In the genomic region with DNA sequence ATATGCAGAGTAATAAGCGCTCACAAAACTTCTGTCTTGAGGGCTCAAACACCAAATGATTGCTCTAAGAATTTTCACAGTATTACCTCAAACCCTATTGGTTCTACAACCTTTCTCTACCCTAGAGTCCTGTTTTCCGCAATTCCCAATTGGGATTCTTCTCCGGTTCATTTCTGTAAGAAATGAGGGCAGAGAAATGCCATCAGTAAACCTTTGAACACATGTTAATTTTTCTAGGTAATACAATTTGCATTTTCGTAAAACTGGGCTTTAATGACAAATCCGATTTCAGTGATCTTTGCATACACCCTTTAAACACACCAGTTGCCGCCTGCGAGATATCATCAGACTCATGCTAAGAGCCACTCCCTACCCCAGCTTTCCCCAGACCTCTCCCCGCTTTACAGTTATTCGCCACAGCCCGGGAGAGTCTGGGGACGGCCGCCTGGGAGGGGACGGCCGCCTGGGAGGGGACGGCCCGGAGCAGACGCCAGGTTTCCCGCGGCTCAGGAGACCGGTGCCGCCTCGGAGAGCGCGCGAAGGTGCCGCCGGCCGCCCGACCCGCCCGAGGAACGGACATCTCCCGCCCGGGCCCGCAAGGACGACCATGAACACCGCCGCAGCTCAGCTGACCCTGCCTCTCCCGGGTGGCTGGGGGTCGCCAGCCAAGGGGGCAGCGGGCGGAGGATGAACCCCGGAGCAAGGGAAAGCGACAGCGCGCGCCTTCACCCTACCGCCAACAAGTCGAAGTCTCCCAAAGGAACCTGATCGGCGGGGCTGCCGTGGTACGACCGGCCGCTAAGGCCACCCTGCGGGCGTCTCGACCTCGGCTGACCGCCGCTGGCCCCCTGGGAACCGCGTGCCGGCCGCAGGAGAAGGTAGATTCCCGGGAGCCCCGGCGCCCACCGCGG, we compare ENCODE assay signal across 8 cellular contexts. TPM values are rescaled to one million over a fixed set of nuclear protein-coding genes. Genes with fewer than 3 reads are reported as not detected.
DNase-seq lines count a peak whose midpoint lies in the region; ATAC-seq, FAIRE-seq and TF ChIP-seq lines count a peak whose summit lies in the region.

No MANE protein-coding gene starts in this region.

- H3K27me3 Mint-ChIP-seq in activated naive CD4-positive, alpha-beta T cell treated with anti-CD3 and anti-CD28 coated beads, Interleukin-2, amount 10 ng/mL, durations not matched to agents 7 days and 5 days = no peaks in the 10 kb centered on the region

- H3K4me3 ChIP-seq in pancreas = peak overlapping the region; percentile 94 to 99 (median 96)

- no peaks in the 10 kb centered on the region for H3K9me3 Mint-ChIP-seq in activated naive CD4-positive, alpha-beta T cell treated with anti-CD3 and anti-CD28 coated beads, Interleukin-2, amount 10 ng/mL, durations not matched to agents 7 days and 5 days

- intact Hi-C loops in Right ventricle myocardium inferior (cut with DNase I) (loop anchor here (1.0 kb wide), 1 partner anchor 77 kb away; no protein-coding TSS in a partner anchor), pancreas (cut with DNase I) (no loop called here)

- WGBS in pancreas, 2 donors = 0% methylated on average over 60 to 70 of the region's 70 CpGs

- CTCF ChIA-PET in activated naive CD4-positive, alpha-beta T cell treated with anti-CD3 and anti-CD28 coated beads, Interleukin-2, amount 10 ng/mL, durations not matched to agents 7 days and 5 days (lab: Charles Lee) = interaction anchor here (1.7 kb wide), 1 partner anchor 33 kb away, joined by 7 read pairs; no protein-coding TSS in a partner anchor

- H3K36me3 Mint-ChIP-seq in activated naive CD4-positive, alpha-beta T cell treated with anti-CD3 and anti-CD28 coated beads, Interleukin-2, amount 10 ng/mL, durations not matched to agents 7 days and 5 days = peaks cover 9% of the 10 kb centered on the region

- no peaks in the 10 kb centered on the region for H3K27me3 ChIP-seq in pancreas

- H3K4me1 ChIP-seq in pancreas = peaks cover 0 to 16% (median 4%) of the 10 kb centered on the region in 3 donors

- FAIRE-seq in pancreas (lab: Jason Lieb, UNC) = no peak

- H3K4me1 Mint-ChIP-seq in activated naive CD4-positive, alpha-beta T cell treated with anti-CD3 and anti-CD28 coated beads, Interleukin-2, amount 10 ng/mL, durations not matched to agents 7 days and 5 days = peaks cover 58% of the 10 kb centered on the region

- H3K27ac Mint-ChIP-seq in activated naive CD4-positive, alpha-beta T cell treated with anti-CD3 and anti-CD28 coated beads, Interleukin-2, amount 10 ng/mL, durations not matched to agents 7 days and 5 days = peak overlapping the region; percentile 97

- no peaks in the 10 kb centered on the region for H3K36me3 ChIP-seq in pancreas

- DNase-seq in COLO668 (lab: John Stamatoyannopoulos, UW; ENCODE audit: unreplicated experiment) = peak; percentile 62
- DNase-seq in NCI-H526 treated with DMSO at 0.1 percent for 48 hours (lab: John Stamatoyannopoulos, UW) = peak; percentile 44
- peak; percentile 58 for DNase-seq in activated naive CD4-positive, alpha-beta T cell treated with anti-CD3 and anti-CD28 coated beads, Interleukin-2, amount 10 ng/mL, durations not matched to agents 7 days and 5 days
- no peak for DNase-seq in Right ventricle myocardium inferior (ENCODE audit: missing footprints)
- peak; percentile 41 to 83 (median 58) for DNase-seq in pancreas
- no peak for DNase-seq in hepatic stellate cell (ENCODE audit: low spot score)

- peak overlapping the region; percentile 82 for H3K4me3 Mint-ChIP-seq in activated naive CD4-positive, alpha-beta T cell treated with anti-CD3 and anti-CD28 coated beads, Interleukin-2, amount 10 ng/mL, durations not matched to agents 7 days and 5 days

- no peaks in the 10 kb centered on the region for H3K9me3 ChIP-seq in pancreas

- peak; percentile 34 for ATAC-seq in GM18873 (IDR thresholded peaks at IDR 0.05; ENCODE audit: low FRiP score, unreplicated experiment)
- ATAC-seq in HG03066 (IDR thresholded peaks at IDR 0.05; ENCODE audit: low read depth, unreplicated experiment) = peak; percentile 28
- peak; percentile 75 for ATAC-seq in Right ventricle myocardium inferior
- peak; percentile 78 to 86 (median 83) for ATAC-seq in pancreas

- TF ChIP-seq CTCF in pancreas (IDR thresholded peaks at IDR 0.05) = no peak

- peak overlapping the region; percentile 96 to 98 (median 98) for H3K27ac ChIP-seq in pancreas

RNA-seq across cellular contexts. Expression of a gene that starts 0.5 kb away (rescaled TPM):
- total RNA-seq in Right ventricle myocardium inferior (12.7 TPM), pancreas (1 to 10 TPM; 3.0 to 8.0 (median 4.8) TPM)
- polyA plus RNA-seq in pancreas = 1 to 10 TPM; 3.5 to 7.0 TPM

RNA-seq across cellular contexts. Expression of a gene that starts 0.8 kb away (rescaled TPM):
- 3.3 TPM for total RNA-seq in Right ventricle myocardium inferior
- total RNA-seq in pancreas = 1 to 10 TPM; 1.4 to 5.0 (median 2.6) TPM
- polyA plus RNA-seq in pancreas = 1 to 10 TPM; 2.1 to 2.5 TPM

Comparison
In these comparisons a context has a peak if more than half of its experiments do, and no peak if none do; other contexts are left out.
1. DNase-seq: peak in COLO668 (single experiment), NCI-H526 treated with DMSO at 0.1 percent for 48 hours (single experiment), activated naive CD4-positive, alpha-beta T cell treated with anti-CD3 and anti-CD28 coated beads, Interleukin-2, amount 10 ng/mL, durations not matched to agents 7 days and 5 days (single experiment) and pancreas (6 of 6); none in Right ventricle myocardium inferior (single experiment) and hepatic stellate cell (single experiment).
2. ATAC-seq: peak in every context shown above with its lines; median percentile 83 in pancreas; 75 in Right ventricle myocardium inferior; 34 in GM18873; 28 in HG03066.